17 cellular contexts compared by ENCODE assay signal in the genomic region with DNA sequence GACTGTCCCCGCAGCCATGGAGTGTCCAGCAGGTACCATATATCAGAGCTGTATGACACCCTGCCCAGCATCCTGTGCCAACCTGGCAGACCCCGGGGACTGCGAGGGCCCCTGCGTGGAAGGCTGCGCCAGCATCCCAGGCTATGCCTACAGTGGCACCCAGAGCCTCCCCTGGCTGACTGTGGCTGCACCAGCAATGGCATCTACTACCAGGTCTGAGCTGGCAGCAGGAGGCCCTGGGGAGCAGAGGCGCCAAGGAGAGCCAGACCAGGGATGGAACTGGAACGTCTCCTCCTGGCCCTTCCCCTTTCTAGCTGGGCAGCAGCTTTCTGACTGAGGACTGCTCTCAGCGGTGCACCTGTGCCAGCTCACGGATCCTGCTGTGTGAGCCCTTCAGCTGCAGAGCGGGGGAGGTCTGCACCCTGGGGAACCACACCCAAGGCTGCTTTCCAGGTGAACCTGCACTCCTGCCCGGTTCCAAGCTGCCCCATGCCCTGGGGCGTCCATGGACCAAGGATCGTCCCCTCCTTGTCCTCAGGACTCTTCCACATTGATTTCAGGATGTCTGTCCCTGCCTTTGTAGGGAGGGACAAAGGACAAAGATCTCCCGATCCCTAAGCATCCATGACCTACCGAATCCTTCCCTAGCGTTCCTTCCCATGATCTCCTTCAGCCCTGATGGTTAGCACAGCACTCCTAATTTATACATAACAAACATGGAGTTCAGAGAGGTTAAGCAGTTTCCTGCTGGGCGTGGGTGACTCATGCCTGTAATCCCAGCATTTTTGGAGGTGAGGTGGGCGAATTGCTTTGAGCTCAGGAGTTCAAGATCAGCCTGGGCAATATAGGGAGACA. TPM values are rescaled to one million over a fixed set of nuclear protein-coding genes. Genes with fewer than 3 reads are reported as not detected.
DNase-seq lines count a peak whose midpoint lies in the region; ATAC-seq, FAIRE-seq and TF ChIP-seq lines count a peak whose summit lies in the region.
"Had no signal": no experiment of that assay in that cellular context is flagged by ENCODE, and none has a peak within 500 bp of the region (broad histone marks: within the 10 kb centered on the region; RNA-seq: fewer than 3 reads in every experiment).

No MANE protein-coding gene starts in this region.

- no peak overlapping the region for H4K8ac ChIP-seq in H9 (replicated peaks; ENCODE audit: insufficient read length, low read depth, low read length)

- H4K20me1 ChIP-seq in H9 (ENCODE audit: control insufficient read depth, insufficient read depth, insufficient read length), result no peaks in the 10 kb centered on the region

- H3K79me1 ChIP-seq in H9 (ENCODE audit: insufficient read depth, low read depth, low read length, poor library complexity, severe bottlenecking), result no peaks in the 10 kb centered on the region

- H3K36me3 Mint-ChIP-seq in H9 (ENCODE audit: insufficient read depth in 1 of 3, low read depth in 3 of 3) (no peaks in the 10 kb centered on the region), type B pancreatic cell (no peaks in the 10 kb centered on the region)
- H3K36me3 Mint-ChIP-seq: naive thymus-derived CD4-positive, alpha-beta T cell; stimulated activated naive B cell treated with anti-CD40 and anti-IgM and Interleukin-4, amounts not matched to agents 10 μg/mL and 1 μg/mL and 100 μg/mL, for 72 hours had no signal

- H3K27ac Mint-ChIP-seq in H9 (peak overlapping the region; percentile 26 to 87 (median 44); a peak in 4 of 7 replicates), type B pancreatic cell (no peak overlapping the region)
- H3K27ac Mint-ChIP-seq: activated B cell treated with CpG ODN at 0.5 μM for 24 hours; stimulated activated naive B cell treated with anti-CD40 and anti-IgM and Interleukin-4, amounts not matched to agents 10 μg/mL and 1 μg/mL and 100 μg/mL, for 72 hours had no signal

- H3K36me3 ChIP-seq in NT2/D1 (ENCODE audit: insufficient read depth, insufficient read length, low read length), result no peaks in the 10 kb centered on the region
- H3K36me3 ChIP-seq: ascending aorta, uterus had no signal

- no peak overlapping the region for H3K56ac ChIP-seq in H9 (ENCODE audit: insufficient read length, low read depth, low read length)

- FAIRE-seq in A549 (lab: Jason Lieb, UNC), result no peak

- no peak overlapping the region for H2AFZ ChIP-seq in H9 (ENCODE audit: low read length)

- H3K18ac ChIP-seq in H9 (ENCODE audit: insufficient read length, low read depth, low read length), result no peak overlapping the region

- H3K4me3 ChIP-seq in A549 (no peak overlapping the region), NT2/D1 (ENCODE audit: insufficient read length, low read depth) (no peak overlapping the region), fibroblast of villous mesenchyme (ENCODE audit: low read depth, low read length) (no peak overlapping the region)
- H3K4me3 ChIP-seq: ascending aorta, uterus had no signal

- H3K27me3 ChIP-seq in H9 (ENCODE audit: insufficient read depth, low read length) (no peaks in the 10 kb centered on the region), NT2/D1 (ENCODE audit: insufficient read depth, insufficient read length) (no peaks in the 10 kb centered on the region)
- H3K27me3 ChIP-seq: ascending aorta, uterus had no signal

- H4K91ac ChIP-seq in H9 (ENCODE audit: insufficient read length, low read depth, low read length), result no peak overlapping the region

- H2BK120ac ChIP-seq in H9 (ENCODE audit: low read depth, low read length, poor library complexity, severe bottlenecking), result no peak overlapping the region

- CTCF ChIA-PET in A549 (lab: Yijun Ruan, JAX), result interaction anchor here (1.0 to 15.9 kb wide), 11 partner anchors 10 to 138 kb away, joined by 3 to 169 read pairs (median 4); a partner anchor contains a TSS

- H3K4me2 ChIP-seq in A549, result peak overlapping the region; percentile 49; the same call in 2 of the 3 replicates
- no peak overlapping the region for H3K4me2 ChIP-seq in H9 (ENCODE audit: insufficient read depth, insufficient read length, low read length)

- 42% methylated on average over 14 of the region's 18 CpGs for WGBS in A549 (ENCODE audit: missing lambda C conversion rate)
- no CpG with 5 or more reads among the region's 18 CpGs for WGBS in H9 (ENCODE audit: extremely low coverage, insufficient read length, low lambda C conversion rate)

- peak overlapping the region; percentile 0 to 3; a peak in 4 of 5 replicates for H3K4me3 Mint-ChIP-seq in H9
- H3K4me3 Mint-ChIP-seq in type B pancreatic cell, result no peak overlapping the region
- H3K4me3 Mint-ChIP-seq: activated B cell treated with CpG ODN at 0.5 μM for 24 hours; naive thymus-derived CD4-positive, alpha-beta T cell; stimulated activated naive B cell treated with anti-CD40 and anti-IgM and Interleukin-4, amounts not matched to agents 10 μg/mL and 1 μg/mL and 100 μg/mL, for 72 hours had no signal

- H3K27ac ChIP-seq in A549 (peak overlapping the region in 1 of 2 experiments; percentile 60; a peak in 3 of 6 replicates), H9 (ENCODE audit: insufficient read length, low read depth, low read length) (no peak overlapping the region)
- H3K27ac ChIP-seq: ascending aorta, uterus had no signal

- no peak for TF ChIP-seq POLR2A in A549 (IDR thresholded peaks at IDR 0.05; ENCODE audit: low read length)

- POLR2A ChIA-PET in A549 (lab: Yijun Ruan, JAX), result interaction anchor here (0.8 kb wide), 1 partner anchor 17 kb away, joined by 3 read pairs; no protein-coding TSS in a partner anchor

- H3K4me1 ChIP-seq in A549 (peaks cover 14% of the 10 kb centered on the region), H9 (ENCODE audit: insufficient read depth, low read length) (peaks cover 4% of the 10 kb centered on the region; the same call in 1 of the 2 replicates), NT2/D1 (ENCODE audit: insufficient read depth, insufficient read length) (peaks cover 10% of the 10 kb centered on the region)
- H3K4me1 ChIP-seq: ascending aorta, uterus had no signal

- DNase-seq in A549 (ENCODE audit: low read depth in 1 of 2, low spot score in 1 of 2) (no peak), H9 (no peak), NT2/D1 (ENCODE audit: low read depth, low spot score) (peak; percentile 75), fibroblast of villous mesenchyme (ENCODE audit: low read depth) (peak; percentile 62), type B pancreatic cell (ENCODE audit: extremely low spot score, unreplicated experiment) (no peak)
- DNase-seq: activated B cell treated with CpG ODN at 0.5 μM for 24 hours; activated T-cell treated with anti-CD3 and anti-CD28 coated beads, Interleukin-2, amount 50 U/mL, for 1 hour; naive thymus-derived CD4-positive, alpha-beta T cell; NCI-H1048; stimulated activated CD4-positive, alpha-beta T cell treated with anti-CD3 and anti-CD28 coated beads, Interleukin-4, amount 100 ng/mL, for 24 hours; stimulated activated naive B cell treated with anti-CD40 and anti-IgM and Interleukin-4, amounts not matched to agents 10 μg/mL and 1 μg/mL and 100 μg/mL, for 72 hours; uterus had no signal

- H3K9me3 ChIP-seq in A549, result no peaks in the 10 kb centered on the region
- H3K9me3 ChIP-seq in H9 (ENCODE audit: control insufficient read depth, low read depth, low read length), result no peaks in the 10 kb centered on the region
- no peaks in the 10 kb centered on the region for H3K9me3 ChIP-seq in NT2/D1 (ENCODE audit: insufficient read depth, low read length)
- H3K9me3 ChIP-seq: ascending aorta, uterus had no signal

- H3K23ac ChIP-seq in H9 (ENCODE audit: insufficient read length, low read depth, low read length), result no peak overlapping the region

- no peak for TF ChIP-seq RAD21 in A549 (conservative IDR thresholded peaks at IDR 0.05 in 1 of 2, IDR thresholded peaks at IDR 0.05 in 1 of 2)

- ATAC-seq in A549 (peak; percentile 26 to 31; a peak in 5 of 6 replicates), GM21515 (IDR thresholded peaks at IDR 0.05; ENCODE audit: unreplicated experiment) (no peak), HG03342 (IDR thresholded peaks at IDR 0.05; ENCODE audit: unreplicated experiment) (no peak), HG03439 (IDR thresholded peaks at IDR 0.05; ENCODE audit: unreplicated experiment) (no peak)
- ATAC-seq: naive thymus-derived CD4-positive, alpha-beta T cell; sciatic nerve; stimulated activated naive B cell treated with anti-CD40 and anti-IgM and Interleukin-4, amounts not matched to agents 10 μg/mL and 1 μg/mL and 100 μg/mL, for 72 hours had no signal

- H2BK15ac ChIP-seq in H9 (ENCODE audit: low read depth, low read length), result no peak overlapping the region

- H3K79me2 ChIP-seq in H9 (ENCODE audit: insufficient read depth, low read length), result no peaks in the 10 kb centered on the region

- H3T11ph ChIP-seq in H9 (ENCODE audit: low read length), result no peak overlapping the region

- no peak overlapping the region for H3K9ac ChIP-seq in H9 (ENCODE audit: extremely low read depth, insufficient read length, low read length)
- H3K9ac ChIP-seq in NT2/D1 (ENCODE audit: insufficient read length, low read depth), result peak overlapping the region; percentile 28

- H3K14ac ChIP-seq in H9 (ENCODE audit: insufficient read depth, low read length), result no peak overlapping the region; the same call in 1 of the 2 replicates

- H3K4me1 Mint-ChIP-seq in H9 (peaks cover 16 to 21% of the 10 kb centered on the region in 2 experiments), type B pancreatic cell (ENCODE audit: unreplicated experiment) (no peaks in the 10 kb centered on the region)

- no peak overlapping the region for H2AK5ac ChIP-seq in H9 (ENCODE audit: insufficient read length, low read length)

- no peaks in the 10 kb centered on the region; a peak in 1 of 5 replicates for H3K9me3 Mint-ChIP-seq in H9
- no peaks in the 10 kb centered on the region for H3K9me3 Mint-ChIP-seq in type B pancreatic cell
- H3K9me3 Mint-ChIP-seq: activated B cell treated with CpG ODN at 0.5 μM for 24 hours; stimulated activated naive B cell treated with anti-CD40 and anti-IgM and Interleukin-4, amounts not matched to agents 10 μg/mL and 1 μg/mL and 100 μg/mL, for 72 hours had no signal

- H4K5ac ChIP-seq in H9 (ENCODE audit: insufficient read length, low read depth, low read length), result no peak overlapping the region

- TF ChIP-seq EP300 in A549 (IDR thresholded peaks at IDR 0.05), result no peak

- H3K27me3 Mint-ChIP-seq in H9 (ENCODE audit: low read depth) (peaks cover 16% of the 10 kb centered on the region), type B pancreatic cell (peaks cover 8% of the 10 kb centered on the region)

- H2BK12ac ChIP-seq in H9 (ENCODE audit: insufficient read length, low read depth, low read length), result no peak overlapping the region

- H2BK5ac ChIP-seq in H9 (ENCODE audit: insufficient read length, low read length), result no peak overlapping the region

- TF ChIP-seq CTCF in A549 (IDR thresholded peaks at IDR 0.05) (no peak), H9 (conservative IDR thresholded peaks at IDR 0.05) (no peak), fibroblast of villous mesenchyme (IDR thresholded peaks at IDR 0.05; ENCODE audit: insufficient read depth, low read depth, low read length) (no peak), type B pancreatic cell (conservative IDR thresholded peaks at IDR 0.05) (no peak)

- no peak overlapping the region for H3K4ac ChIP-seq in H9 (ENCODE audit: low read depth, low read length)

- no peaks in the 10 kb centered on the region for H3K23me2 ChIP-seq in H9 (ENCODE audit: insufficient read length, low read depth, low read length, poor library complexity, severe bottlenecking)

- H2BK20ac ChIP-seq in H9 (ENCODE audit: low read depth, low read length, poor library complexity, severe bottlenecking), result no peak overlapping the region

RNA-seq across cellular contexts. Expression of a gene that starts 33.3 kb away (rescaled TPM):
- 37.8 and 40.5 TPM in 2 replicates for polyA plus RNA-seq in A549 (2011; rRNA removed)
- 30.1 and 30.9 TPM in 2 replicates for polyA plus RNA-seq in A549 (2012; cell fraction: cytosol; rRNA removed)
- 69.4 and 86.9 TPM in 2 replicates for polyA plus RNA-seq in A549 (2012; cell fraction: nucleus; rRNA removed)
- 25.7 to 32.9 TPM (median 30.4 TPM) in 3 replicates for polyA plus RNA-seq in A549 (2017; fragmentation: RNase III; extraction: RNeasy Plus Mini Kit Qiagen cat#74134 plus additional on column Dnase treatment)
- polyA minus RNA-seq in A549 (2011; rRNA and poly(A)+ RNA removed), result 51.3 and 67.1 TPM in 2 replicates
- total RNA-seq in H9 (2021), result 132 and 135 TPM in 2 replicates
- total RNA-seq in fibroblast of villous mesenchyme, result 44.1 and 82.0 TPM in 2 replicates
- 69.3 and 78.4 TPM in 2 replicates for total RNA-seq in type B pancreatic cell (ENCODE audit: low replicate concordance)

RNA-seq across cellular contexts. Expression of a gene that starts 58.5 kb away (rescaled TPM):
- 6.2 and 7.0 TPM in 2 replicates for polyA plus RNA-seq in A549 (2011; rRNA removed)
- 12.3 and 17.1 TPM in 2 replicates for polyA plus RNA-seq in A549 (2012; cell fraction: cytosol; rRNA removed)
- 68.4 and 69.7 TPM in 2 replicates for polyA plus RNA-seq in A549 (2012; cell fraction: nucleus; rRNA removed)
- 12.1 to 14.3 TPM (median 13.4 TPM) in 3 replicates for polyA plus RNA-seq in A549 (2017; fragmentation: RNase III; extraction: RNeasy Plus Mini Kit Qiagen cat#74134 plus additional on column Dnase treatment)
- polyA minus RNA-seq in A549 (2011; rRNA and poly(A)+ RNA removed), result 11.3 and 17.6 TPM in 2 replicates
- 42.3 and 43.0 TPM in 2 replicates for total RNA-seq in H9 (2021)
- total RNA-seq in fibroblast of villous mesenchyme, result 16.0 and 20.0 TPM in 2 replicates
- total RNA-seq in type B pancreatic cell (ENCODE audit: low replicate concordance), result 31.4 and 37.1 TPM in 2 replicates

Comparison
In these comparisons a context has a peak if more than half of its experiments do, and no peak if none do; other contexts are left out.
1. ATAC-seq: peak in A549 (2 of 2); none in GM21515 (single experiment), HG03342 (single experiment) and HG03439 (single experiment).
2. DNase-seq: peak in NT2/D1 (single experiment) and fibroblast of villous mesenchyme (single experiment); none in A549 (0 of 2), H9 (single experiment) and type B pancreatic cell (single experiment).